Comparison of ENCODE assay signal across 8 cellular contexts in genomic region chr19:14206737-14207725, GRCh38. TPM values are rescaled to one million over a fixed set of nuclear protein-coding genes. Genes with fewer than 3 reads are reported as not detected.
DNase-seq lines count a peak whose midpoint lies in the region; ATAC-seq, FAIRE-seq and TF ChIP-seq lines count a peak whose summit lies in the region.
"Not testable (repeated sequence)": the region's sequence is repeated elsewhere in the genome, so short reads cannot be mapped to it uniquely, and the experiment has no call there.

No MANE protein-coding gene starts in this region.

- H3K27ac ChIP-seq in Peyer's patch = peak overlapping the region; percentile 52 to 80 (median 66)
- peak overlapping the region in 58 of 59 donors; percentile 46 to 89 (median 78) for H3K27ac ChIP-seq in dorsolateral prefrontal cortex
- H3K27ac ChIP-seq in keratinocyte (ENCODE audit: control insufficient read depth, insufficient read depth, low read length) = not testable (repeated sequence)
- peak overlapping the region; percentile 72 to 80 (median 78) for H3K27ac ChIP-seq in sigmoid colon
- peak overlapping the region; percentile 70 for H3K27ac ChIP-seq in upper lobe of right lung

- TF ChIP-seq EP300 in sigmoid colon (IDR thresholded peaks at IDR 0.05) = not testable (repeated sequence)

- intact Hi-C loops in dorsolateral prefrontal cortex (cut with DNase I) (loop anchor here in 1 of 2 donors (5.0 kb wide), 1 partner anchor 40 kb away; no protein-coding TSS in a partner anchor), sigmoid colon (cut with DNase I) (loop anchor here (2.0 to 10.0 kb wide), 2 partner anchors 58 to 198 kb away; no protein-coding TSS in a partner anchor)
- intact Hi-C loops in upper lobe of right lung (cut with DNase I) = not testable (repeated sequence)

- not testable (repeated sequence) for H3K79me2 ChIP-seq in keratinocyte (ENCODE audit: control insufficient read depth, insufficient read depth, low read length)

- H3K4me3 ChIP-seq in MG63 = peak overlapping the region; percentile 58
- H3K4me3 ChIP-seq in Peyer's patch = peak overlapping the region; percentile 49 to 87 (median 57)
- peak overlapping the region; percentile 24 to 77 (median 55) for H3K4me3 ChIP-seq in dorsolateral prefrontal cortex
- peak overlapping the region; percentile 43 to 63 (median 61) for H3K4me3 ChIP-seq in keratinocyte (ENCODE audit: control insufficient read depth in 2 of 3, extremely low read depth in 1 of 3, insufficient read depth in 2 of 3, low read depth in 1 of 3, low read length in 3 of 3)
- H3K4me3 ChIP-seq in sigmoid colon = peak overlapping the region; percentile 35 to 89 (median 82)
- peak overlapping the region; percentile 58 for H3K4me3 ChIP-seq in upper lobe of right lung

- H3K9ac ChIP-seq in keratinocyte (ENCODE audit: control insufficient read depth, extremely low read depth, insufficient read depth, low read length) = peak overlapping the region; percentile 62

- H3K9me3 ChIP-seq in MG63; Peyer's patch; keratinocyte (ENCODE audit: control insufficient read depth, low read depth, low read length); sigmoid colon; upper lobe of right lung: not testable (repeated sequence)

- peak; percentile 38 to 62 for TF ChIP-seq POLR2A in Peyer's patch (IDR thresholded peaks at IDR 0.05)
- not testable (repeated sequence) for TF ChIP-seq POLR2A in sigmoid colon (IDR thresholded peaks at IDR 0.05)

- dilution Hi-C loops in keratinocyte (cut with MboI; ENCODE audit: extremely low pct_ligation_motif_present, low sequenced_read_pairs) = not testable (repeated sequence)

- 0% methylated on average over 89 of the region's 89 CpGs for WGBS in sigmoid colon, 2 donors

- H3K9me1 ChIP-seq in keratinocyte (ENCODE audit: control insufficient read depth, extremely low read depth, insufficient read depth, low read length) = not testable (repeated sequence)

- H3K4me2 ChIP-seq in keratinocyte (ENCODE audit: control insufficient read depth, extremely low read depth, insufficient read depth, low read depth, low read length) = peak overlapping the region; percentile 73

- H3K36me3 ChIP-seq in MG63; Peyer's patch; keratinocyte (ENCODE audit: control insufficient read depth in 2 of 2, extremely low read depth in 1 of 2, insufficient read depth in 2 of 2, low read length in 2 of 2); sigmoid colon; upper lobe of right lung: not testable (repeated sequence)

- not testable (repeated sequence) for H3K4me1 ChIP-seq in Peyer's patch; keratinocyte (ENCODE audit: control insufficient read depth, extremely low read depth, insufficient read depth, low read length); upper lobe of right lung
- H3K4me1 ChIP-seq in sigmoid colon = peaks cover 10 to 30% (median 23%) of the 10 kb centered on the region in 4 donors

- H4K20me1 ChIP-seq in keratinocyte (ENCODE audit: control insufficient read depth, extremely low read depth, insufficient read depth, low read length) = not testable (repeated sequence)

- peak; percentile 94 for DNase-seq in MG63
- DNase-seq in Peyer's patch = peak; percentile 70 to 94 (median 93)
- peak; percentile 80 for DNase-seq in activated CD8-positive, alpha-beta memory T cell treated with anti-CD3 and anti-CD28 coated beads, Interleukin-2, amount 50 U/mL, for 4 hours
- DNase-seq in dorsolateral prefrontal cortex = peak; percentile 81 to 95 (median 92)
- DNase-seq in keratinocyte (ENCODE audit: low read depth, low spot score) = peak; percentile 30
- peak; percentile 97 for DNase-seq in sigmoid colon
- DNase-seq in upper lobe of right lung = peak; percentile 93

- TF ChIP-seq CTCF in Peyer's patch (IDR thresholded peaks at IDR 0.05) (peak in 2 of 6 experiments; percentile 25 to 28), dorsolateral prefrontal cortex (IDR thresholded peaks at IDR 0.05 in 54 of 56, conservative IDR thresholded peaks at IDR 0.05 in 2 of 56; ENCODE audit: low read depth in 1 of 56, partially characterized antibody in 56 of 56) (peak in 11 of 56 donors; percentile 2 to 21 (median 10))
- not testable (repeated sequence) for TF ChIP-seq CTCF in keratinocyte (optimal IDR thresholded peaks at IDR 0.05 in 1 of 3, IDR thresholded peaks at IDR 0.05 in 1 of 3, conservative IDR thresholded peaks at IDR 0.05 in 1 of 3; ENCODE audit: extremely low read depth in 1 of 3, insufficient read depth in 2 of 3, low read length in 3 of 3); sigmoid colon (IDR thresholded peaks at IDR 0.05); upper lobe of right lung (IDR thresholded peaks at IDR 0.05)

- FAIRE-seq in G401.6 (lab: Jason Lieb, UNC) (peak; percentile 97), keratinocyte (lab: Jason Lieb, UNC) (peak; percentile 67)

- ATAC-seq in upper lobe of right lung = peak; percentile 89

- peaks cover 19% of the 10 kb centered on the region for H3K27me3 ChIP-seq in MG63
- H3K27me3 ChIP-seq in Peyer's patch, dorsolateral prefrontal cortex, sigmoid colon, upper lobe of right lung: not testable (repeated sequence)
- H3K27me3 ChIP-seq in keratinocyte (ENCODE audit: control insufficient read depth, extremely low read depth, insufficient read depth, low read length) = peaks cover 25% of the 10 kb centered on the region

- H2AFZ ChIP-seq in keratinocyte (ENCODE audit: control insufficient read depth, low read length) = peak overlapping the region; percentile 81

RNA-seq across cellular contexts. Expression of gene ADGRL1, which starts 1.1 kb away (rescaled TPM):
- 2.8 and 9.7 TPM in 2 replicates for total RNA-seq in MG63 (2014; rRNA removed; shearing (Covaris generic); ENCODE audit: low replicate concordance)
- total RNA-seq in Peyer's patch (10 to 100 TPM; 22.8 to 58.6 (median 48.8) TPM), dorsolateral prefrontal cortex (100 to 1,000 TPM in 119 of 120 experiments, 10 to 100 TPM in 1; 90.1 to 295 (median 174) TPM), sigmoid colon (10 to 100 TPM; 11.1 to 37.5 (median 19.1) TPM), upper lobe of right lung (26.3 TPM)
- polyA plus RNA-seq in keratinocyte (3.2 to 6.8 TPM (median 4.6 TPM) in 3 replicates), sigmoid colon (10 to 100 TPM in 1 of 3 donors, 1 to 10 TPM in 2; 3.0 to 28.8 (median 4.6) TPM)
- polyA plus RNA-seq in keratinocyte (2011; ENCODE audit: low read depth) = 12.7 TPM
- polyA plus RNA-seq in keratinocyte (2011; cell fraction: cytosol; rRNA removed) = 2.7 and 5.9 TPM in 2 replicates
- 15.4 and 24.4 TPM in 2 replicates for polyA plus RNA-seq in keratinocyte (2011; cell fraction: nucleus; rRNA removed)
- polyA plus RNA-seq in keratinocyte (2012; ENCODE audit: low replicate concordance) = 6.8 and 14.0 TPM in 2 replicates
- polyA minus RNA-seq in keratinocyte = 11.9 to 24.3 TPM (median 15.4 TPM) in 3 replicates
- polyA minus RNA-seq in keratinocyte (2011; cell fraction: cytosol; rRNA and poly(A)+ RNA removed) = 20.5 TPM
- polyA minus RNA-seq in keratinocyte (2011; cell fraction: nucleus; rRNA and poly(A)+ RNA removed) = 16.5 and 29.4 TPM in 2 replicates

Comparison
In these comparisons a context has a peak if more than half of its experiments do, and no peak if none do; other contexts are left out.
1. DNase-seq: peak in every context shown above with its lines; median percentile 97 in sigmoid colon; 94 in MG63; 93 in Peyer's patch; 93 in upper lobe of right lung; 92 in dorsolateral prefrontal cortex; 80 in activated CD8-positive, alpha-beta memory T cell treated with anti-CD3 and anti-CD28 coated beads, Interleukin-2, amount 50 U/mL, for 4 hours; 30 in keratinocyte.